14 cellular contexts compared by ENCODE assay signal in the genomic region with DNA sequence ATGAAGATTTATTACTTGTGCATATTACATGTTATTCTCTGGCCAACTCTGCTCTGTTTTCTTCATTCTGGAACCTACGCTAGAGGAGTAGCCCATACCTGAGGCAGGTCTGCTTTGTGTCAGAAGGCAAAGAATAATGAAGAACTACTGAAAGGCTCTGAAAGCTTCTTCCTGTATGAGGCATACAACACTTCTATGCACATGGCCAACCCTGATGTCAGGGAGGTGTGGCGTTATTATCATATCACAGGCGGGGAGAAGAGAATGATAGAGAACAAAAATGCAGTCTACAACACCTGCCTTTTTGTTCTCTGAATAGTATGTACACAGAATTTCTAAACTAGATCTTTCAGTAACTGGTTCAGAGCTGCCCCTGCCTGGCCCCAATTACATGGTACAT. TPM values are rescaled to one million over a fixed set of nuclear protein-coding genes. Genes with fewer than 3 reads are reported as not detected.
DNase-seq lines count a peak whose midpoint lies in the region; ATAC-seq and TF ChIP-seq lines count a peak whose summit lies in the region.
"Had no signal": no experiment of that assay in that cellular context is flagged by ENCODE, and none has a peak within 500 bp of the region (broad histone marks: within the 10 kb centered on the region; RNA-seq: fewer than 3 reads in every experiment).

No MANE protein-coding gene starts in this region.

- H3K9me3 Mint-ChIP-seq in type B pancreatic cell: no peaks in the 10 kb centered on the region
- peaks cover 0 to 3% (median 0%) of the 10 kb centered on the region in 5 donors for H3K9me3 Mint-ChIP-seq in CD8-positive, alpha-beta memory T cell
- H3K9me3 Mint-ChIP-seq: T-helper 2 cell treated with Interferon-gamma antibody and Interleukin-4, amounts not matched to agents 5 μg/mL and 100 μg/mL, for 36 hours had no signal

- DNase-seq in NCI-H187 treated with DMSO at 0.1 percent for 48 hours (lab: John Stamatoyannopoulos, UW): peak; percentile 69
- DNase-seq in NCI-H187 (lab: John Stamatoyannopoulos, UW): no peak
- DNase-seq in NCI-H2081 (lab: John Stamatoyannopoulos, UW): peak; percentile 85 to 93
- DNase-seq in NCI-H774 (lab: John Stamatoyannopoulos, UW): peak; percentile 90
- no peak for DNase-seq in type B pancreatic cell (ENCODE audit: extremely low spot score, unreplicated experiment)
- DNase-seq in smooth muscle cell (lab: John Stamatoyannopoulos, UW; ENCODE audit: unreplicated experiment): no peak
- no peak for DNase-seq in CD8-positive, alpha-beta memory T cell
- DNase-seq: 8988T, SW 1271 had no signal

- H3K36me3 ChIP-seq in smooth muscle cell (ENCODE audit: low read depth): no peaks in the 10 kb centered on the region
- H3K36me3 ChIP-seq in CD8-positive, alpha-beta memory T cell (ENCODE audit: insufficient read depth, low read length): no peaks in the 10 kb centered on the region
- H3K36me3 ChIP-seq: BLaER1, SJSA1 had no signal

- TF ChIP-seq CTCF in type B pancreatic cell (conservative IDR thresholded peaks at IDR 0.05): no peak
- no peak for TF ChIP-seq CTCF in smooth muscle cell (IDR thresholded peaks at IDR 0.05; ENCODE audit: borderline replicate concordance, insufficient read depth, poor library complexity, severe bottlenecking)

- H3K4me1 ChIP-seq in smooth muscle cell (ENCODE audit: low read depth): peaks cover 4% of the 10 kb centered on the region
- H3K4me1 ChIP-seq in CD8-positive, alpha-beta memory T cell (ENCODE audit: insufficient read depth, low read length): no peaks in the 10 kb centered on the region
- H3K4me1 ChIP-seq: BLaER1, SJSA1 had no signal

- H4K20me1 ChIP-seq in smooth muscle cell (ENCODE audit: low read depth): no peaks in the 10 kb centered on the region
- H4K20me1 ChIP-seq: BLaER1 had no signal

- H3F3A ChIP-seq in smooth muscle cell (ENCODE audit: low read depth): no peaks in the 10 kb centered on the region

- peaks cover 31% of the 10 kb centered on the region for H3K4me1 Mint-ChIP-seq in type B pancreatic cell (ENCODE audit: unreplicated experiment)
- H3K4me1 Mint-ChIP-seq in CD8-positive, alpha-beta memory T cell: no peaks in the 10 kb centered on the region

- no peak overlapping the region for H2AFZ ChIP-seq in smooth muscle cell (ENCODE audit: low read depth)

- H3K27me3 Mint-ChIP-seq in type B pancreatic cell: peaks cover 23% of the 10 kb centered on the region
- peaks cover 23 to 31% of the 10 kb centered on the region in 2 donors for H3K27me3 Mint-ChIP-seq in CD8-positive, alpha-beta memory T cell

- CTCF ChIA-PET in CD8-positive, alpha-beta memory T cell (lab: Charles Lee): interaction anchor here (0.7 to 2.0 kb wide), 3 partner anchors 9 to 278 kb away, joined by 3 to 5 read pairs (median 3); no protein-coding TSS in a partner anchor

- no peak for ATAC-seq in GM18867 (IDR thresholded peaks at IDR 0.05; ENCODE audit: unreplicated experiment)

- POLR2A ChIA-PET in CD8-positive, alpha-beta memory T cell (lab: Charles Lee): no interaction called here

- H3K79me2 ChIP-seq in smooth muscle cell (ENCODE audit: low read depth): no peaks in the 10 kb centered on the region

- no peaks in the 10 kb centered on the region for H3K27me3 ChIP-seq in smooth muscle cell (ENCODE audit: low read depth)
- H3K27me3 ChIP-seq in CD8-positive, alpha-beta memory T cell (ENCODE audit: insufficient read depth, low read length, poor library complexity, severe bottlenecking): no peaks in the 10 kb centered on the region
- H3K27me3 ChIP-seq: BLaER1 had no signal

- no peak overlapping the region for H3K4me2 ChIP-seq in smooth muscle cell
- H3K4me2 ChIP-seq: BLaER1, KMS-11 had no signal

- WGBS in smooth muscle cell (ENCODE audit: low lambda C conversion rate): 76% methylated on average over 3 of the region's 3 CpGs

- no peak overlapping the region for H3K4me3 Mint-ChIP-seq in type B pancreatic cell
- no peak overlapping the region for H3K4me3 Mint-ChIP-seq in CD8-positive, alpha-beta memory T cell
- H3K4me3 Mint-ChIP-seq: T-helper 2 cell treated with Interferon-gamma antibody and Interleukin-4, amounts not matched to agents 5 μg/mL and 100 μg/mL, for 36 hours had no signal

- no peaks in the 10 kb centered on the region for H3K9me3 ChIP-seq in smooth muscle cell (replicated peaks; ENCODE audit: low read depth)
- no peaks in the 10 kb centered on the region for H3K9me3 ChIP-seq in CD8-positive, alpha-beta memory T cell (ENCODE audit: low read length)
- H3K9me3 ChIP-seq: BLaER1, SJSA1 had no signal

- H3K36me3 Mint-ChIP-seq in type B pancreatic cell: no peaks in the 10 kb centered on the region
- no peaks in the 10 kb centered on the region for H3K36me3 Mint-ChIP-seq in CD8-positive, alpha-beta memory T cell

- no peak overlapping the region for H3K9ac ChIP-seq in smooth muscle cell (ENCODE audit: low read depth)
- H3K9ac ChIP-seq: BLaER1, KMS-11 had no signal

- H3K27ac Mint-ChIP-seq in type B pancreatic cell: peak overlapping the region; percentile 26
- no peak overlapping the region for H3K27ac Mint-ChIP-seq in CD8-positive, alpha-beta memory T cell
- H3K27ac Mint-ChIP-seq: T-helper 2 cell treated with Interferon-gamma antibody and Interleukin-4, amounts not matched to agents 5 μg/mL and 100 μg/mL, for 36 hours had no signal

- no peak overlapping the region for H3K4me3 ChIP-seq in smooth muscle cell
- H3K4me3 ChIP-seq in CD8-positive, alpha-beta memory T cell (ENCODE audit: low read length): no peak overlapping the region
- H3K4me3 ChIP-seq: BLaER1, SJSA1 had no signal

- no peak overlapping the region for H3K27ac ChIP-seq in smooth muscle cell (ENCODE audit: low read depth)
- H3K27ac ChIP-seq in CD8-positive, alpha-beta memory T cell (ENCODE audit: low read depth, low read length): no peak overlapping the region
- H3K27ac ChIP-seq: BLaER1, KMS-11, SJSA1 had no signal

RNA-seq across cellular contexts. Expression of a gene that starts 32.5 kb away (rescaled TPM):
- total RNA-seq in type B pancreatic cell (ENCODE audit: low replicate concordance): 14.6 and 23.9 TPM in 2 replicates
- 28.2 and 30.6 TPM in 2 replicates for total RNA-seq in smooth muscle cell
- polyA plus RNA-seq in smooth muscle cell: 19.9 and 26.0 TPM in 2 replicates
- total RNA-seq in CD8-positive, alpha-beta memory T cell: 10 to 100 TPM; 36.6 to 38.8 TPM
- 29.0 TPM for polyA plus RNA-seq in CD8-positive, alpha-beta memory T cell

Comparison
In these comparisons a context has a peak if more than half of its experiments do, and no peak if none do; other contexts are left out.
1. DNase-seq: peak in NCI-H187 treated with DMSO at 0.1 percent for 48 hours (single experiment), NCI-H2081 (2 of 2) and NCI-H774 (single experiment); none in NCI-H187 (0 of 2), type B pancreatic cell (single experiment), smooth muscle cell (single experiment) and CD8-positive, alpha-beta memory T cell (0 of 5).